Comparison of ENCODE assay signal across 1 cellular context in the genomic region with DNA sequence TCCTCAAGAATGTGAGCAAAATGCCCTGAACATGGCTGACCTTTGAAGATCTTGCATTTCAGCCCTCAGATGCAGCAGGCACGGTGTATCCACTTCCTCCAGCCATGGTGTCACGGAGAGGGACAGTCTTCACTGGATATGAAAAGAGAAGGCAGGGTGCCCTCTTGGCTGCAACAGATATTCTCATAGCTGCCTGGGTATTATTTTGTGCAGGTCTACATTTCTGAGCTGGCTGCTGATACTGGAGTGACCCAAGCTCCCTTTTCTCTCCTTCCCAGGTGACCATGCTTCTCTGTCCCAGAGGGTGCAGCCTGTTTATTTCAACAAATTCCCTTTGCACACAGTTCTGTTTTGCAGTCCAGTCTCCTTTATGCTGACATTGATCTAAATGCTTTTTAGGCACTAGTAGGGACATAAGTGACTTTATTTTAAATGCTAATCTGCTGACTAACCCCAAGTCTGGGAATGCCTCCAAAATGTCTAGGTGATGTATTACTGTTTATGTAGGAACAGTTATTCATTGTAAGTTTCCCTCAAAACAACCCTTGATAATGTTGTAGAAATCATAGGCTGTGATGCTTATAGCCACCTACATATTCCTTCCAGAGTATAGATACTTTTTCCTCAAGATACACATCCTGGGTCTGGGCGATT.
TF ChIP-seq lines count a peak whose summit lies in the region.

No MANE protein-coding gene starts in this region.

TF ChIP-seq in H1, 55 proteins besides CTCF, POLR2A, EP300 and RAD21:
- TF ChIP-seq NRF1 (IDR thresholded peaks at IDR 0.05; ENCODE audit: low read depth, low read length) (no peak), GTF2F1 (IDR thresholded peaks at IDR 0.05; ENCODE audit: borderline replicate concordance, low read depth, low read length) (no peak), PHF8 (conservative IDR thresholded peaks at IDR 0.05; ENCODE audit: low read depth, low read length) (no peak), SP1 (IDR thresholded peaks at IDR 0.05; ENCODE audit: low read depth, low read length) (no peak), CHD7 (IDR thresholded peaks at IDR 0.05; ENCODE audit: insufficient replicate concordance, low read length) (no peak), KDM5A (IDR thresholded peaks at IDR 0.05; ENCODE audit: low read length) (no peak), HDAC6 (IDR thresholded peaks at IDR 0.05; ENCODE audit: low read depth, low read length) (no peak), GABPA (IDR thresholded peaks at IDR 0.05; ENCODE audit: borderline replicate concordance, insufficient read depth, low read length) (no peak), CREB1 (IDR thresholded peaks at IDR 0.05) (no peak), CHD2 (IDR thresholded peaks at IDR 0.05; ENCODE audit: low read length) (no peak), NANOG (IDR thresholded peaks at IDR 0.05; ENCODE audit: insufficient read depth, low read depth, low read length, poor library complexity, severe bottlenecking) (no peak), RBBP5 (IDR thresholded peaks at IDR 0.05; ENCODE audit: borderline replicate concordance, low read depth, low read length) (no peak), EGR1 (IDR thresholded peaks at IDR 0.05; ENCODE audit: borderline replicate concordance, low read depth, low read length) (no peak), SRF (IDR thresholded peaks at IDR 0.05; ENCODE audit: low read depth, low read length) (no peak), SIRT6 (IDR thresholded peaks at IDR 0.05; ENCODE audit: low read length) (no peak), RNF2 (IDR thresholded peaks at IDR 0.05; ENCODE audit: borderline replicate concordance, low read depth, low read length, missing control alignments, poor library complexity, severe bottlenecking) (no peak), ATF2 (IDR thresholded peaks at IDR 0.05; ENCODE audit: low read length) (no peak), POU5F1 (IDR thresholded peaks at IDR 0.05; ENCODE audit: low read depth, low read length) (no peak), JUND (IDR thresholded peaks at IDR 0.05; ENCODE audit: low read length) (no peak)
